8 cellular contexts compared by ENCODE assay signal in the genomic region with DNA sequence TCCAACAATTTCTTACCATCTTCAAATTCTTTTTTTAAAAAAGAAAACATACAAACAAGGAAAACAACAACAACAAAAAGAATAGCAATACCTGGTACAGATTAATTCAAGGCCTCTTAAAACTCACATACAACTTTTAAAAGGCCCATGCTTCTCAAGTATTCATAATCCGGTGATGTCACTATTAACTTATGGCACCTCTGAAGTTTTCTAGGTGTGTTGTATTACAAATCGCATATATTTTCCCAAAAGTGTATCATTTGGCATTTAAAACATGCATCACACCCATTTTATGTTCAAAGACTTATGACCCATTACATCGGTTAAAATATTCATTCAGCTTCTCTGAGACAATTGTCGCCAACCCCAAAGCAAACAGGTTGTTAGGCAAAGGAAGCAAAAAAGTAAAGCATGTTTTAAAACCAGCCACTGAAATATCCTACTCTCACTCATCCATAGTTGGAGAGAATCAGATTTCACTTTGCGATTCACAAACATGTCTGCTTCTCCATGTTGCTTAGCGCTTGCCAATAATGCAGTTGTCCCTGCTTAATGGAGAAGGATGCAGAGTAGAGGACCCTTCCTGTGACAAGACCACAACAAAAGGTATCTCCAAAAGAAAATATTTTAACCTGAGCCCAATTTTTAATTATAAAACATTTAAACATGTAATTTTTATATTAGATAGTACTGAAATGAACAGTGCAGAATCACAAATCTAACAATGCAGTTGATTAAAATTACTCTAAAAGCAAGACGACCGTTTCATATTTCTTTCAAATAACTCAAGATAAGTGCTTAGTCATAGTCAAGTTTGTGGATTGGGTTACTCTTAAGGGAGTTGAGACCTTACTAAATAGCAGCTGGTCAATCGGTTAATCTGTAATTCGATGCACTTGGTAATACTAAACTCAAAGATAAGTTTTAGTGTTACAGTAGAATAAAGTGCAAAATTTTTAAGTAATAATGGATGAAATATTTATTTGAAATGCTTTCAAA. TPM values are rescaled to one million over a fixed set of nuclear protein-coding genes. Genes with fewer than 3 reads are reported as not detected.
DNase-seq lines count a peak whose midpoint lies in the region; ATAC-seq, FAIRE-seq and TF ChIP-seq lines count a peak whose summit lies in the region.

No MANE protein-coding gene starts in this region.

- H3K79me2 ChIP-seq in endothelial cell of umbilical vein (ENCODE audit: control insufficient read depth, insufficient read depth, low read length) (peaks cover 64% of the 10 kb centered on the region), osteoblast (ENCODE audit: insufficient read depth, low read length) (peaks cover 68% of the 10 kb centered on the region)

- no peaks in the 10 kb centered on the region for H3K9me3 ChIP-seq in RWPE2 (ENCODE audit: severe bottlenecking)
- no peaks in the 10 kb centered on the region for H3K9me3 ChIP-seq in endothelial cell of umbilical vein (replicated peaks; ENCODE audit: control insufficient read depth, insufficient read depth, low read length)
- no peaks in the 10 kb centered on the region for H3K9me3 ChIP-seq in osteoblast (ENCODE audit: low read depth, low read length)

- ATAC-seq in RWPE2 (ENCODE audit: low read depth) (peak; percentile 13; the same call in 1 of the 3 replicates), GM19351 (IDR thresholded peaks at IDR 0.05; ENCODE audit: unreplicated experiment) (no peak)

- POLR2A ChIA-PET in endothelial cell of umbilical vein (lab: Charles Lee), result interaction anchor here (1.0 to 2.2 kb wide), 2 partner anchors 14 to 114 kb away, joined by 4 to 12 read pairs; no protein-coding TSS in a partner anchor

- peaks cover 18% of the 10 kb centered on the region for H4K20me1 ChIP-seq in endothelial cell of umbilical vein (replicated peaks; ENCODE audit: control insufficient read depth, extremely low read depth, insufficient read depth, low read length)
- H4K20me1 ChIP-seq in osteoblast (ENCODE audit: insufficient read depth, low read length), result peaks cover 56% of the 10 kb centered on the region

- H3K4me2 ChIP-seq in endothelial cell of umbilical vein (ENCODE audit: insufficient read depth, low read length), result peak overlapping the region; percentile 95
- H3K4me2 ChIP-seq in osteoblast (ENCODE audit: insufficient read depth, low read length), result peak overlapping the region; percentile 99

- TF ChIP-seq CTCF in 22Rv1 (IDR thresholded peaks at IDR 0.05) (no peak), GM12865 (IDR thresholded peaks at IDR 0.05; ENCODE audit: insufficient read depth, low read depth, low read length, missing control alignments) (no peak), RWPE2 (IDR thresholded peaks at IDR 0.05; ENCODE audit: poor library complexity, severe bottlenecking) (no peak), endothelial cell of umbilical vein (IDR thresholded peaks at IDR 0.05; ENCODE audit: extremely low read depth in 1 of 2, insufficient read depth in 1 of 2, low read depth in 1 of 2, low read length in 2 of 2) (no peak), osteoblast (IDR thresholded peaks at IDR 0.05; ENCODE audit: extremely low read depth, low read depth, low read length) (no peak)

- DNase-seq in GM12865 (ENCODE audit: low read depth) (peak; percentile 14), RWPE2 (ENCODE audit: low spot score) (no peak), endothelial cell of umbilical vein (ENCODE audit: low read depth, low spot score) (peak; percentile 51), osteoblast (ENCODE audit: insufficient read length, low spot score, missing footprints) (no peak)
- no peak for DNase-seq in activated effector memory CD4-positive, alpha-beta T cell treated with anti-CD3 and anti-CD28 coated beads, Interleukin-2, amount 50 U/mL, for 16 hours
- no peak for DNase-seq in activated CD4-positive, alpha-beta T cell treated with anti-CD3 and anti-CD28 coated beads, Interleukin-2, amount 50 U/mL, for 1 hour

- intact Hi-C loops in endothelial cell of umbilical vein (cut with micrococcal nuclease), result loop anchor here (5.0 kb wide), 1 partner anchor 407 kb away; no protein-coding TSS in a partner anchor

- no TSS peak for BruUV-seq in endothelial cell of umbilical vein (replicated peaks; lab: Mats Ljungman, UMichigan)

- H3K27me3 ChIP-seq in RWPE2 (ENCODE audit: insufficient read depth, poor library complexity, severe bottlenecking) (no peaks in the 10 kb centered on the region), endothelial cell of umbilical vein (ENCODE audit: control insufficient read depth in 2 of 2, insufficient read depth in 2 of 2, low read length in 2 of 2) (no peaks in the 10 kb centered on the region), osteoblast (ENCODE audit: insufficient read depth, low read length) (no peaks in the 10 kb centered on the region)

- peak overlapping the region; percentile 94 for H3K27ac ChIP-seq in 22Rv1
- H3K27ac ChIP-seq in RWPE2 (ENCODE audit: poor library complexity, severe bottlenecking), result peak overlapping the region; percentile 90
- peak overlapping the region; percentile 85 for H3K27ac ChIP-seq in endothelial cell of umbilical vein (ENCODE audit: insufficient read depth, low read depth, low read length)
- peak overlapping the region; percentile 97 for H3K27ac ChIP-seq in osteoblast (ENCODE audit: low read depth, low read length)

- no peaks in the 10 kb centered on the region for H3K9me1 ChIP-seq in endothelial cell of umbilical vein (replicated peaks; ENCODE audit: control insufficient read depth, extremely low read depth, insufficient read depth, low read length)

- H3K4me3 ChIP-seq in GM12865 (ENCODE audit: low read depth, low read length), result peak overlapping the region; percentile 87
- peak overlapping the region; percentile 75 for H3K4me3 ChIP-seq in RWPE2 (ENCODE audit: severe bottlenecking)
- H3K4me3 ChIP-seq in endothelial cell of umbilical vein (replicated peaks in 1 of 3; ENCODE audit: insufficient read depth in 1 of 3, low read depth in 1 of 3, low read length in 3 of 3), result peak overlapping the region; percentile 91 to 99 (median 98)
- peak overlapping the region; percentile 96 for H3K4me3 ChIP-seq in osteoblast (ENCODE audit: insufficient read depth, low read length)

- H2AFZ ChIP-seq in endothelial cell of umbilical vein (ENCODE audit: low read depth, low read length), result no peak overlapping the region
- H2AFZ ChIP-seq in osteoblast (ENCODE audit: low read length), result no peak overlapping the region

- CTCF ChIA-PET in endothelial cell of umbilical vein (lab: Charles Lee), result interaction anchor here (1.0 to 2.8 kb wide), 3 partner anchors 9 to 114 kb away, joined by 3 to 9 read pairs (median 3); no protein-coding TSS in a partner anchor

- H3K4me1 ChIP-seq in RWPE2 (ENCODE audit: insufficient read depth, poor library complexity, severe bottlenecking) (peaks cover 16% of the 10 kb centered on the region), endothelial cell of umbilical vein (ENCODE audit: control insufficient read depth, extremely low read depth, insufficient read depth, low read length) (peaks cover 18% of the 10 kb centered on the region), osteoblast (ENCODE audit: insufficient read depth, low read length) (peaks cover 26% of the 10 kb centered on the region)

- H3K36me3 ChIP-seq in RWPE2 (ENCODE audit: low read depth) (peaks cover 37% of the 10 kb centered on the region), endothelial cell of umbilical vein (ENCODE audit: control insufficient read depth in 2 of 2, extremely low read depth in 1 of 2, insufficient read depth in 2 of 2, low read length in 2 of 2) (peaks cover 4 to 21% of the 10 kb centered on the region in 2 experiments), osteoblast (ENCODE audit: insufficient read depth, low read length) (peaks cover 38% of the 10 kb centered on the region)

- peak overlapping the region; percentile 93 for H3K9ac ChIP-seq in endothelial cell of umbilical vein (replicated peaks; ENCODE audit: extremely low read depth, insufficient read depth, low read length)

- dilution Hi-C loops in endothelial cell of umbilical vein (cut with MboI; ENCODE audit: extremely low pct_ligation_motif_present, low sequenced_read_pairs), result no loop called here

- TF ChIP-seq POLR2A in endothelial cell of umbilical vein (IDR thresholded peaks at IDR 0.05; ENCODE audit: low read depth, low read length), result no peak

- FAIRE-seq in endothelial cell of umbilical vein (lab: Jason Lieb, UNC), result peak; percentile 63

TF ChIP-seq in endothelial cell of umbilical vein, 7 proteins besides CTCF, POLR2A, EP300 and RAD21:
- TF ChIP-seq POLR2AphosphoS5 (IDR thresholded peaks at IDR 0.05; ENCODE audit: insufficient read depth, low read depth, low read length), result no peak
TF ChIP-seq in endothelial cell of umbilical vein: peak in this region for 0.

RNA-seq across cellular contexts. Expression of a gene that starts 1.6 kb away (rescaled TPM):
- total RNA-seq in endothelial cell of umbilical vein (311 and 320 TPM in 2 replicates), osteoblast (123 and 145 TPM in 2 replicates)
- 136 and 214 TPM in 2 replicates for polyA plus RNA-seq in endothelial cell of umbilical vein
- polyA plus RNA-seq in endothelial cell of umbilical vein (2011; cell fraction: cytosol; rRNA removed), result 328 and 349 TPM in 2 replicates
- polyA plus RNA-seq in endothelial cell of umbilical vein (2011; cell fraction: nucleus; rRNA removed), result 166 and 214 TPM in 2 replicates
- polyA plus RNA-seq in endothelial cell of umbilical vein (2012), result 542 and 646 TPM in 2 replicates
- 140 and 142 TPM in 2 replicates for polyA minus RNA-seq in endothelial cell of umbilical vein
- 93.9 TPM for polyA minus RNA-seq in endothelial cell of umbilical vein (2011; cell fraction: cytosol; rRNA and poly(A)+ RNA removed)
- polyA minus RNA-seq in endothelial cell of umbilical vein (2011; cell fraction: nucleus; rRNA and poly(A)+ RNA removed), result 72.8 and 81.6 TPM in 2 replicates

RNA-seq across cellular contexts. Expression of a gene that starts 50.7 kb away (rescaled TPM):
- 163 and 183 TPM in 2 replicates for total RNA-seq in endothelial cell of umbilical vein
- polyA plus RNA-seq in endothelial cell of umbilical vein, result 64.6 and 107 TPM in 2 replicates
- 93.5 and 116 TPM in 2 replicates for polyA plus RNA-seq in endothelial cell of umbilical vein (2011; cell fraction: cytosol; rRNA removed)
- 54.7 and 89.6 TPM in 2 replicates for polyA plus RNA-seq in endothelial cell of umbilical vein (2011; cell fraction: nucleus; rRNA removed)
- polyA plus RNA-seq in endothelial cell of umbilical vein (2012), result 157 and 199 TPM in 2 replicates
- polyA minus RNA-seq in endothelial cell of umbilical vein, result 75.4 and 77.0 TPM in 2 replicates
- 105 TPM for polyA minus RNA-seq in endothelial cell of umbilical vein (2011; cell fraction: cytosol; rRNA and poly(A)+ RNA removed)
- 30.9 and 55.1 TPM in 2 replicates for polyA minus RNA-seq in endothelial cell of umbilical vein (2011; cell fraction: nucleus; rRNA and poly(A)+ RNA removed)
- 44.2 and 55.4 TPM in 2 replicates for total RNA-seq in osteoblast

Comparison
In these comparisons a context has a peak if more than half of its experiments do, and no peak if none do; other contexts are left out.
1. DNase-seq: peak in GM12865 (single experiment) and endothelial cell of umbilical vein (single experiment); none in RWPE2 (single experiment), osteoblast (single experiment), activated effector memory CD4-positive, alpha-beta T cell treated with anti-CD3 and anti-CD28 coated beads, Interleukin-2, amount 50 U/mL, for 16 hours (single experiment) and activated CD4-positive, alpha-beta T cell treated with anti-CD3 and anti-CD28 coated beads, Interleukin-2, amount 50 U/mL, for 1 hour (single experiment).
2. Peak in every context shown above with its lines, with median percentiles within 50 percentile points of each other: H3K27ac ChIP-seq and H3K4me3 ChIP-seq.